In the genomic region with DNA sequence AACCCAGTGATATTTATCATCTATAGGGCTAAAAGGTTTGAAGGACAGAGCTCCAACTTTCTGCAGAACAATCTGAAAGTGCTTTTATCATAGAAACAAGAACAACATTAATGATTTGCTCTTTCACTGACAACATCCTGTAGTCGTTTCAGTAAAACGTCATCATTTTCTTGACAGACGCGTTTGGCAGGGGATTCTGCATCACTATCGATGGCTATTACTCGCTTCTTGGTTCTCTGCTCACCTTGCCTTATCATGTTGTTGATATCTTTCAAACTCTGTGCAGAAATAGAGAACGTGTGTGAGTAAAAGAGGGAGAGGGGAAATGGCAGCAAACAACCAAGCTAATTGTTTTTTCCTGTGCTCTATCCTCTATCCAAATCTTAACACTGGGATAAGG, we compare ENCODE assay signal across 1 cellular context.
TF ChIP-seq lines count a peak whose summit lies in the region.

No MANE protein-coding gene starts in this region.

TF ChIP-seq in endothelial cell of umbilical vein, 7 proteins besides CTCF, POLR2A, EP300 and RAD21:
- TF ChIP-seq, protein P1, sequence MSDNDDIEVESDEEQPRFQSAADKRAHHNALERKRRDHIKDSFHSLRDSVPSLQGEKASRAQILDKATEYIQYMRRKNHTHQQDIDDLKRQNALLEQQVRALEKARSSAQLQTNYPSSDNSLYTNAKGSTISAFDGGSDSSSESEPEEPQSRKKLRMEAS (IDR thresholded peaks at IDR 0.05; ENCODE audit: insufficient read depth, insufficient read length) = no peak
- TF ChIP-seq POLR2AphosphoS5 (IDR thresholded peaks at IDR 0.05; ENCODE audit: insufficient read depth, low read depth, low read length) = no peak
- no peak for TF ChIP-seq GATA2 (IDR thresholded peaks at IDR 0.05; ENCODE audit: insufficient read depth, insufficient read length, low read depth, low read length)
- TF ChIP-seq MYC (IDR thresholded peaks at IDR 0.05; ENCODE audit: low read depth, low read length) = no peak
- TF ChIP-seq EZH2 (IDR thresholded peaks at IDR 0.05; ENCODE audit: borderline replicate concordance, low read depth, low read length, severe bottlenecking) = no peak
- TF ChIP-seq JUN (IDR thresholded peaks at IDR 0.05; ENCODE audit: borderline replicate concordance, insufficient read depth, insufficient read length, low read depth) = no peak
- no peak for TF ChIP-seq FOS (IDR thresholded peaks at IDR 0.05; ENCODE audit: borderline replicate concordance, insufficient read depth, low read length)
